In the genomic region with DNA sequence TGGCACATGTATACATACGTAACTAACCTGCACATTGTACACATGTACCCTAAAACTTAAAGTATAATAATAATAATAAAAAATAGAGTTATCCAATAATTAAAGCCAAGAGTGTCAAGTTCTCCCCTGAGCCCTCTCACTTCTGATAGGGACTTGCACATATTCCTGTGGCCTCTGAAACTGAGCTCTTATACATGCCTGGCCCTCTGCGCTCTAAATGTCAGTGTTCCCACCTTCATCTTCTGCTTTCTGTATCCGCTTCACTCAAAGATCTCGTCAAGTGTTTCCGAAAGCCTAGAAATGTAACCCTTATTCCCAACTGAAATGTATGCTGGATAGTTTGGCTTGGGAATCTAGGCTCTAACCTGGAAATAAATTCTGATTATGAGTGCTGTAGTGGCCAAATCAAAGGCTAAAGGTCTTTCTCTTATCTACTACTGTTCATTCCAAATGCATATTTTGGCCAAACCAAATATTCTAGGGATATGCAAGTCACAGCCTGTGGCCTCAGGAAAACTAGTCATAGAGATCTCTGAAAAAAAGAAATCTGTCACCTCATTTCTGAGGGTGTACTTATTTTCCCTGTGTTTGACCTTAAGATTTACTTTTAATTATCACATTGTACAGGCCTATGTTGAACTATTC, we compare ENCODE assay signal across 24 cellular contexts.
"Had no signal": no experiment of that assay in that cellular context is flagged by ENCODE, and none has a peak within 500 bp of the region (broad histone marks: within the 10 kb centered on the region; RNA-seq: fewer than 3 reads in every experiment).

No MANE protein-coding gene starts in this region.

- H3K4me1 ChIP-seq: colonic mucosa, foreskin keratinocyte, gastroesophageal sphincter, left lung had no signal

- H3K27ac ChIP-seq: colonic mucosa, esophagus muscularis mucosa, foreskin keratinocyte, gastroesophageal sphincter, heart left ventricle, hepatocyte, left lung, lower lobe of right lung had no signal

- H3K36me3 Mint-ChIP-seq: immature natural killer cell had no signal

- H3K4me3 ChIP-seq: colonic mucosa, esophagus muscularis mucosa, gastroesophageal sphincter, heart left ventricle, hepatocyte, left lung, lower lobe of right lung, mucosa of descending colon had no signal

- H3K36me3 ChIP-seq: colonic mucosa, esophagus muscularis mucosa, gastroesophageal sphincter, heart left ventricle, left lung, lower lobe of right lung had no signal

- H3K27ac Mint-ChIP-seq: dendritic cell treated with granulocyte-macrophage colony-stimulating factor and Interleukin-4, amounts not matched to agents 40 ng/mL and 50 ng/mL, for 4 days; effector memory CD8-positive, alpha-beta T cell; endodermal cell; immature natural killer cell had no signal

- DNase-seq: colonic mucosa; cortex of kidney; effector CD8-positive, alpha-beta T cell; effector memory CD8-positive, alpha-beta T cell; endodermal cell; foreskin keratinocyte; heart left ventricle; hypothalamus; immature natural killer cell; islet precursor cell; kidney; kidney glomerular epithelial cell; left colon; left lung; lower lobe of right lung; mesenchymal stem cell; mucosa of descending colon had no signal

- H3K4me1 Mint-ChIP-seq: endodermal cell, immature natural killer cell had no signal

- H3K27me3 Mint-ChIP-seq: dendritic cell treated with granulocyte-macrophage colony-stimulating factor and Interleukin-4, amounts not matched to agents 40 ng/mL and 50 ng/mL, for 4 days; effector memory CD8-positive, alpha-beta T cell had no signal

- H3K9me3 ChIP-seq: colonic mucosa, esophagus muscularis mucosa, gastroesophageal sphincter, lower lobe of right lung had no signal

- H3K4me3 Mint-ChIP-seq: dendritic cell treated with granulocyte-macrophage colony-stimulating factor and Interleukin-4, amounts not matched to agents 40 ng/mL and 50 ng/mL, for 4 days; effector memory CD8-positive, alpha-beta T cell; endodermal cell; immature natural killer cell; mesothelial cell of epicardium had no signal

- H3K27me3 ChIP-seq: colonic mucosa, esophagus muscularis mucosa, foreskin keratinocyte, gastroesophageal sphincter, heart left ventricle, hepatocyte, left lung had no signal

- FAIRE-seq: endometrium, frontal cortex, kidney had no signal

- ATAC-seq: effector memory CD8-positive, alpha-beta T cell; foreskin keratinocyte; gastroesophageal sphincter; heart left ventricle; left colon; left lung; lower lobe of right lung; mucosa of descending colon had no signal

- H3K4me2 ChIP-seq: hepatocyte had no signal
